1 cellular context compared by ENCODE assay signal in genomic region chr19:29941828-29942403, GRCh38.
TF ChIP-seq lines count a peak whose summit lies in the region.

URI1 (plus strand) TSS chr19:29942239; CDS start chr19:29942548, 309 bp downstream.

TF ChIP-seq in GM12878, 131 proteins besides CTCF, POLR2A, EP300 and RAD21 (continued from another document and continues in another):
- no peak for TF ChIP-seq PRDM15 (CRISPR knock-in tag; IDR thresholded peaks at IDR 0.05)
- TF ChIP-seq BHLHE40 (IDR thresholded peaks at IDR 0.05; ENCODE audit: borderline replicate concordance in 1 of 2, low read depth in 2 of 2, low read length in 1 of 2) = peak in 1 of 2 experiments; percentile 87; a peak in 2 of 4 replicates
- TF ChIP-seq ASH2L (IDR thresholded peaks at IDR 0.05; ENCODE audit: borderline replicate concordance, low read depth) = no peak
- TF ChIP-seq JUND (IDR thresholded peaks at IDR 0.05; ENCODE audit: low read depth, low read length) = no peak
- 0 out of 2 replicates have a peak, but pooled peaks have one; percentile 29 for TF ChIP-seq TAF1 (IDR thresholded peaks at IDR 0.05; ENCODE audit: borderline replicate concordance, low read depth, low read length)
- TF ChIP-seq EED (IDR thresholded peaks at IDR 0.05; ENCODE audit: low read depth) = no peak
- TF ChIP-seq MEF2A (IDR thresholded peaks at IDR 0.05; ENCODE audit: insufficient read depth, low read depth, low read length) = no peak
- no peak for TF ChIP-seq ZNF24 (IDR thresholded peaks at IDR 0.05)
- TF ChIP-seq DPF2 (IDR thresholded peaks at IDR 0.05) = no peak
- TF ChIP-seq EZH2 (IDR thresholded peaks at IDR 0.05; ENCODE audit: borderline replicate concordance, control insufficient read depth, low read depth, low read length) = no peak
- TF ChIP-seq MYB (IDR thresholded peaks at IDR 0.05; ENCODE audit: borderline replicate concordance, low read depth, low read length) = no peak
- no peak for TF ChIP-seq HDAC2 (IDR thresholded peaks at IDR 0.05)
- TF ChIP-seq E4F1 (IDR thresholded peaks at IDR 0.05; ENCODE audit: borderline replicate concordance, partially characterized antibody) = no peak
- TF ChIP-seq ATF3 (IDR thresholded peaks at IDR 0.05; ENCODE audit: borderline replicate concordance, extremely low read depth, low read depth, low read length) = no peak
- no peak for TF ChIP-seq STAT3 (IDR thresholded peaks at IDR 0.05; ENCODE audit: low read depth, low read length)
- TF ChIP-seq NFIC (IDR thresholded peaks at IDR 0.05; ENCODE audit: low read depth, low read length) = no peak
- TF ChIP-seq ATF2 (IDR thresholded peaks at IDR 0.05; ENCODE audit: low read length) = no peak
- no peak for TF ChIP-seq TCF7 (IDR thresholded peaks at IDR 0.05; ENCODE audit: borderline replicate concordance)
- no peak for TF ChIP-seq USF1 (IDR thresholded peaks at IDR 0.05; ENCODE audit: borderline replicate concordance, extremely low read length, insufficient read depth, low read depth, low read length)
- TF ChIP-seq NRF1 (conservative IDR thresholded peaks at IDR 0.05; ENCODE audit: low read depth, low read length) = peak; percentile 39; the same call in 1 of the 2 replicates
- TF ChIP-seq SMAD5 (IDR thresholded peaks at IDR 0.05; ENCODE audit: low read depth) = no peak
- TF ChIP-seq PAX8 (IDR thresholded peaks at IDR 0.05) = no peak
- no peak for TF ChIP-seq NBN (IDR thresholded peaks at IDR 0.05)
- TF ChIP-seq ELK1 (IDR thresholded peaks at IDR 0.05; ENCODE audit: low read depth, low read length) = no peak; the same call in 1 of the 2 replicates
- TF ChIP-seq EGR1 (IDR thresholded peaks at IDR 0.05; ENCODE audit: borderline replicate concordance in 1 of 2, low read depth in 2 of 2, low read length in 2 of 2) = no peak
- TF ChIP-seq SP1 (IDR thresholded peaks at IDR 0.05; ENCODE audit: low read depth, low read length) = peak; percentile 30
- no peak for TF ChIP-seq CEBPB (IDR thresholded peaks at IDR 0.05; ENCODE audit: borderline replicate concordance in 1 of 2, low read depth in 2 of 2, low read length in 2 of 2)
- TF ChIP-seq ZZZ3 (IDR thresholded peaks at IDR 0.05; ENCODE audit: control insufficient read depth, insufficient read length, low read depth) = no peak
- no peak for TF ChIP-seq WRNIP1 (IDR thresholded peaks at IDR 0.05; ENCODE audit: borderline replicate concordance, low read depth, low read length)
- no peak for TF ChIP-seq FOS (IDR thresholded peaks at IDR 0.05; ENCODE audit: borderline replicate concordance, extremely low read depth, insufficient read length)
- TF ChIP-seq GATAD2B (conservative IDR thresholded peaks at IDR 0.05; ENCODE audit: low read depth) = no peak; the same call in 1 of the 2 replicates
- TF ChIP-seq ZBTB40 (IDR thresholded peaks at IDR 0.05; ENCODE audit: borderline replicate concordance) = no peak
- no peak for TF ChIP-seq RCOR1 (conservative IDR thresholded peaks at IDR 0.05; ENCODE audit: low read depth, low read length)
- peak; percentile 56; the same call in 1 of the 2 replicates for TF ChIP-seq POLR2AphosphoS5 (IDR thresholded peaks at IDR 0.05; ENCODE audit: low read length)
- 0 out of 2 replicates have a peak, but pooled peaks have one; percentile 11 for TF ChIP-seq TCF3 (IDR thresholded peaks at IDR 0.05; ENCODE audit: borderline replicate concordance, insufficient read depth, low read depth, low read length)
- no peak for TF ChIP-seq SMAD1 (IDR thresholded peaks at IDR 0.05; ENCODE audit: low read depth, partially characterized antibody)
- TF ChIP-seq HSF1 (IDR thresholded peaks at IDR 0.05; ENCODE audit: low read depth, low read length) = no peak
- TF ChIP-seq NR2C1 (IDR thresholded peaks at IDR 0.05) = peak; percentile 19; the same call in 1 of the 2 replicates
- no peak for TF ChIP-seq STAT1 (conservative IDR thresholded peaks at IDR 0.05)
- TF ChIP-seq PAX5 (IDR thresholded peaks at IDR 0.05; ENCODE audit: borderline replicate concordance, low read depth, low read length) = peak; percentile 73
- no peak for TF ChIP-seq ZNF622 (IDR thresholded peaks at IDR 0.05)
- no peak for TF ChIP-seq RUNX3 (IDR thresholded peaks at IDR 0.05; ENCODE audit: low read length)
- no peak for TF ChIP-seq YBX1 (IDR thresholded peaks at IDR 0.05)
- no peak for TF ChIP-seq RAD51 (IDR thresholded peaks at IDR 0.05)
- no peak for TF ChIP-seq SIX5 (IDR thresholded peaks at IDR 0.05; ENCODE audit: low read depth, low read length, severe bottlenecking)
- TF ChIP-seq ESRRA (IDR thresholded peaks at IDR 0.05; ENCODE audit: low read length) = no peak
- TF ChIP-seq HCFC1 (IDR thresholded peaks at IDR 0.05; ENCODE audit: low read length) = no peak
- TF ChIP-seq SIN3A (IDR thresholded peaks at IDR 0.05; ENCODE audit: low read depth, low read length) = no peak
- TF ChIP-seq TBL1XR1 (IDR thresholded peaks at IDR 0.05; ENCODE audit: low read depth, low read length) = no peak
- no peak for TF ChIP-seq PKNOX1 (IDR thresholded peaks at IDR 0.05)
- TF ChIP-seq KAT2A (conservative IDR thresholded peaks at IDR 0.05; ENCODE audit: control insufficient read depth, low read depth, low read length) = no peak
- no peak; the same call in 1 of the 2 replicates for TF ChIP-seq POLR2AphosphoS2 (IDR thresholded peaks at IDR 0.05; ENCODE audit: low read depth, low read length)
